Comparison of ENCODE assay signal across 21 cellular contexts in genomic region chr15:95274038-95274437, GRCh38.
DNase-seq lines count a peak whose midpoint lies in the region; ATAC-seq and TF ChIP-seq lines count a peak whose summit lies in the region.
"Had no signal": no experiment of that assay in that cellular context is flagged by ENCODE, and none has a peak within 500 bp of the region (broad histone marks: within the 10 kb centered on the region; RNA-seq: fewer than 3 reads in every experiment).

No MANE protein-coding gene starts in this region.

- 49 to 56% methylated on average over 4 of the region's 4 CpGs for WGBS in testis, 2 donors

- H3K27ac ChIP-seq in left ventricle myocardium inferior (replicated peaks) (peak overlapping the region; percentile 52), right atrium auricular region (no peak overlapping the region), testis (peak overlapping the region in 1 of 2 donors; percentile 42)
- H3K27ac ChIP-seq: A549; BLaER1 treated with 17β-estradiol and CSF1 and Interleukin-3, amounts not matched to agents 10 nM and 100 nM had no signal

- intact Hi-C loops in left ventricle myocardium inferior (cut with micrococcal nuclease) (no loop called here), sciatic nerve (cut with DNase I) (no loop called here), testis (cut with DNase I; ENCODE audit: low total_unique reads) (loop anchor here (10.0 kb wide), 1 partner anchor 51 kb away; no protein-coding TSS in a partner anchor)

- ATAC-seq in sciatic nerve: peak; percentile 4
- ATAC-seq: A549, GM23338, HCT116 had no signal

- no peak for TF ChIP-seq POLR2A in testis (IDR thresholded peaks at IDR 0.05)

- no peak overlapping the region for H3K4me3 ChIP-seq in left ventricle myocardium inferior
- no peak overlapping the region for H3K4me3 ChIP-seq in right atrium auricular region
- no peak overlapping the region for H3K4me3 ChIP-seq in adipocyte (ENCODE audit: low read length)
- H3K4me3 ChIP-seq in testis: no peak overlapping the region
- H3K4me3 ChIP-seq: A549; BLaER1 treated with 17β-estradiol and CSF1 and Interleukin-3, amounts not matched to agents 10 nM and 100 nM; GM23338 had no signal

- H3K9ac ChIP-seq in adipocyte (ENCODE audit: low read length): peak overlapping the region; percentile 32
- H3K9ac ChIP-seq: BLaER1 treated with 17β-estradiol and CSF1 and Interleukin-3, amounts not matched to agents 10 nM and 100 nM had no signal

- H3K27me3 ChIP-seq in left ventricle myocardium inferior (ENCODE audit: low read depth) (no peaks in the 10 kb centered on the region), right atrium auricular region (no peaks in the 10 kb centered on the region), adipocyte (replicated peaks; ENCODE audit: control insufficient read depth, insufficient read depth, low read length) (no peaks in the 10 kb centered on the region), testis (no peaks in the 10 kb centered on the region)
- H3K27me3 ChIP-seq: BE2C; BLaER1 treated with 17β-estradiol and CSF1 and Interleukin-3, amounts not matched to agents 10 nM and 100 nM had no signal

- H3K4me1 ChIP-seq in left ventricle myocardium inferior (no peaks in the 10 kb centered on the region), right atrium auricular region (no peaks in the 10 kb centered on the region), adipocyte (ENCODE audit: control insufficient read depth, insufficient read depth, low read length) (peaks cover 22% of the 10 kb centered on the region), testis (peaks cover 7% of the 10 kb centered on the region)
- H3K4me1 ChIP-seq: A549; BE2C; BLaER1 treated with 17β-estradiol and CSF1 and Interleukin-3, amounts not matched to agents 10 nM and 100 nM had no signal

- TF ChIP-seq CTCF in left ventricle myocardium inferior (IDR thresholded peaks at IDR 0.05; ENCODE audit: borderline replicate concordance) (no peak), right atrium auricular region (IDR thresholded peaks at IDR 0.05) (no peak), testis (IDR thresholded peaks at IDR 0.05) (no peak)

- H3K36me3 ChIP-seq in left ventricle myocardium inferior: no peaks in the 10 kb centered on the region
- no peaks in the 10 kb centered on the region for H3K36me3 ChIP-seq in right atrium auricular region
- H3K36me3 ChIP-seq in adipocyte (ENCODE audit: control insufficient read depth, insufficient read depth, low read length, severe bottlenecking): no peaks in the 10 kb centered on the region
- no peaks in the 10 kb centered on the region for H3K36me3 ChIP-seq in testis (ENCODE audit: low read depth, missing control alignments)
- H3K36me3 ChIP-seq: BE2C; BLaER1 treated with 17β-estradiol and CSF1 and Interleukin-3, amounts not matched to agents 10 nM and 100 nM had no signal

- no peak for DNase-seq in left ventricle myocardium inferior
- DNase-seq in right atrium auricular region (ENCODE audit: low spot score): no peak
- DNase-seq in adipocyte (ENCODE audit: low read depth): no peak
- no peak for DNase-seq in sciatic nerve (ENCODE audit: low spot score)
- no peak for DNase-seq in NOMO-1 treated with DMSO at 0.1 percent for 48 hours (lab: John Stamatoyannopoulos, UW; ENCODE audit: unreplicated experiment)
- DNase-seq in testis: no peak
- DNase-seq: 8988T; ACHN; AML-193; BE2C; Calu3; CD4-positive, alpha-beta T cell; COR-L47; DMS53; DMS79 treated with DMSO at 0.1 percent for 48 hours; GF-D8; H9 had no signal

- H3K9me3 ChIP-seq in left ventricle myocardium inferior (replicated peaks): no peaks in the 10 kb centered on the region
- no peaks in the 10 kb centered on the region for H3K9me3 ChIP-seq in right atrium auricular region
- no peaks in the 10 kb centered on the region for H3K9me3 ChIP-seq in adipocyte (ENCODE audit: control insufficient read depth, low read length)
- H3K9me3 ChIP-seq in testis: no peaks in the 10 kb centered on the region
- H3K9me3 ChIP-seq: BE2C had no signal
